In genomic region chr18:79019876-79020275, GRCh38 we compare ENCODE assay signal across 35 cellular contexts. TPM values are rescaled to one million over a fixed set of nuclear protein-coding genes. Genes with fewer than 3 reads are reported as not detected.
"Had no signal": no experiment of that assay in that cellular context is flagged by ENCODE, and none has a peak within 500 bp of the region (broad histone marks: within the 10 kb centered on the region; RNA-seq: fewer than 3 reads in every experiment).

No MANE protein-coding gene starts in this region.

- H3K27ac ChIP-seq: adrenal gland, body of pancreas, brain microvascular endothelial cell, breast epithelium, VCaP had no signal

- H3K4me3 ChIP-seq: adrenal gland, body of pancreas, breast epithelium had no signal

- H3K9me3 Mint-ChIP-seq: activated B cell treated with CpG ODN at 0.5 μM for 24 hours; activated CD4-positive, alpha-beta memory T cell treated with anti-CD3 and anti-CD28 coated beads for 36 hours; activated CD8-positive, alpha-beta T cell treated with anti-CD3 and anti-CD28 coated beads for 36 hours; activated naive CD4-positive, alpha-beta T cell treated with anti-CD3 and anti-CD28 coated beads, Interleukin-2, amount 50 U/mL, for 72 hours; activated naive CD8-positive, alpha-beta T cell treated with anti-CD3 and anti-CD28 coated beads for 36 hours; activated T-cell treated with anti-CD3 and anti-CD28 coated beads, Interleukin-2, amount 50 U/mL, for 4 hours; activated T-cell treated with anti-CD3 and anti-CD28 coated beads, Interleukin-2, amount 50 U/mL, for 72 hours; activated T-helper 1 cell treated with anti-CD3 and anti-CD28 coated beads, Interleukin-12 subunit alpha, Interleukin-12 subunit beta, Interleukin-2, Interleukin-4 antibody, amounts not matched to agents 30 ng/mL and 10 ng/mL and 1 ng/mL, durations not matched to agents 14 hours and 24 hours and 36 hours; activated T-helper 17 cell treated with anti-CD3 and anti-CD28 coated beads, Interleukin-2, amount 50 U/mL, for 72 hours; T-helper 1 cell treated with Interleukin-12 subunit alpha and Interleukin-12 subunit beta and Interleukin-4 antibody, amounts not matched to agents 30 μg/mL and 1 μg/mL, for 36 hours; T-helper 2 cell treated with Interferon-gamma antibody and Interleukin-4, amounts not matched to agents 5 μg/mL and 100 μg/mL, for 36 hours had no signal

- DNase-seq: activated B cell treated with CpG ODN at 0.5 μM for 24 hours; activated CD4-positive, alpha-beta memory T cell treated with anti-CD3 and anti-CD28 coated beads for 36 hours; activated CD4-positive, alpha-beta T cell treated with anti-CD3 and anti-CD28 coated beads for 36 hours; activated CD4-positive, alpha-beta T cell treated with anti-CD3 and anti-CD28 coated beads for 48 hours; activated CD4-positive, alpha-beta T cell treated with anti-CD3 and anti-CD28 coated beads, Interleukin-2, amount 50 U/mL, for 1 hour; activated CD4-positive, alpha-beta T cell treated with anti-CD3 and anti-CD28 coated beads, Interleukin-2, amount 50 U/mL, for 4 hours; activated CD4-positive, CD25-positive, alpha-beta regulatory T cell treated with anti-CD3 and anti-CD28 coated beads, Interleukin-2, amount 50 U/mL, for 72 hours; activated CD8-positive, alpha-beta memory T cell treated with anti-CD3 and anti-CD28 coated beads, Interleukin-2, amount 50 U/mL, for 4 hours; activated CD8-positive, alpha-beta T cell treated with anti-CD3 and anti-CD28 coated beads for 36 hours; activated effector memory CD4-positive, alpha-beta T cell treated with anti-CD3 and anti-CD28 coated beads, Interleukin-2, amount 50 U/mL, for 16 hours; activated gamma-delta T cell treated with Interleukin-2 at 50 U/mL for 16 hours; activated naive CD4-positive, alpha-beta T cell; activated naive CD4-positive, alpha-beta T cell treated with anti-CD3 and anti-CD28 coated beads for 36 hours; activated naive CD4-positive, alpha-beta T cell treated with anti-CD3 and anti-CD28 coated beads, Interleukin-2, amount 50 U/mL, for 16 hours; activated naive CD8-positive, alpha-beta T cell treated with anti-CD3 and anti-CD28 coated beads for 36 hours; activated T-cell treated with anti-CD3 and anti-CD28 coated beads for 4 hours; activated T-cell treated with anti-CD3 and anti-CD28 coated beads, Interleukin-2, amount 50 U/mL, for 1 hour; activated T-cell treated with anti-CD3 and anti-CD28 coated beads, Interleukin-2, amount 50 U/mL, for 4 hours; activated T-cell treated with anti-CD3 and anti-CD28 coated beads, Interleukin-2, amount 50 U/mL, for 72 hours; adrenal gland; amniotic stem cell; aorta; body of pancreas; brain microvascular endothelial cell; central memory CD4-positive, alpha-beta T cell; T-helper 1 cell; T-helper 2 cell; T-helper 9 cell had no signal

- H3K4me1 Mint-ChIP-seq: activated B cell treated with CpG ODN at 0.5 μM for 24 hours; activated CD4-positive, alpha-beta T cell treated with anti-CD3 and anti-CD28 coated beads for 36 hours; activated naive CD8-positive, alpha-beta T cell treated with anti-CD3 and anti-CD28 coated beads for 36 hours; activated T-helper 17 cell treated with anti-CD3 and anti-CD28 coated beads, Interleukin-2, amount 50 U/mL, for 72 hours had no signal

- H3K36me3 ChIP-seq: adrenal gland, brain microvascular endothelial cell, breast epithelium had no signal

- H3K27ac Mint-ChIP-seq: activated B cell treated with CpG ODN at 0.5 μM for 24 hours; activated CD4-positive, alpha-beta memory T cell treated with anti-CD3 and anti-CD28 coated beads for 36 hours; activated CD4-positive, alpha-beta T cell treated with anti-CD3 and anti-CD28 coated beads for 36 hours; activated CD8-positive, alpha-beta T cell treated with anti-CD3 and anti-CD28 coated beads for 36 hours; activated naive CD4-positive, alpha-beta T cell treated with anti-CD3 and anti-CD28 coated beads for 36 hours; activated naive CD4-positive, alpha-beta T cell treated with anti-CD3 and anti-CD28 coated beads, Interleukin-2, amount 50 U/mL, for 72 hours; activated naive CD8-positive, alpha-beta T cell treated with anti-CD3 and anti-CD28 coated beads for 36 hours; activated T-cell treated with anti-CD3 and anti-CD28 coated beads, Interleukin-2, amount 50 U/mL, for 72 hours; activated T-helper 1 cell treated with anti-CD3 and anti-CD28 coated beads, Interleukin-12 subunit alpha, Interleukin-12 subunit beta, Interleukin-2, Interleukin-4 antibody, amounts not matched to agents 30 ng/mL and 10 ng/mL and 1 ng/mL, durations not matched to agents 14 hours and 24 hours and 36 hours; activated T-helper 17 cell treated with anti-CD3 and anti-CD28 coated beads, Interleukin-2, amount 50 U/mL, for 72 hours; T-helper 1 cell treated with Interleukin-12 subunit alpha and Interleukin-12 subunit beta and Interleukin-4 antibody, amounts not matched to agents 30 μg/mL and 1 μg/mL, for 36 hours; T-helper 2 cell treated with Interferon-gamma antibody and Interleukin-4, amounts not matched to agents 5 μg/mL and 100 μg/mL, for 36 hours had no signal

- H3K4me1 ChIP-seq: adrenal gland, body of pancreas, breast epithelium had no signal

- H3K9me3 ChIP-seq: adrenal gland had no signal

- H3K4me3 Mint-ChIP-seq: activated B cell treated with CpG ODN at 0.5 μM for 24 hours; activated CD4-positive, alpha-beta memory T cell treated with anti-CD3 and anti-CD28 coated beads for 36 hours; activated CD4-positive, alpha-beta T cell treated with anti-CD3 and anti-CD28 coated beads for 36 hours; activated CD8-positive, alpha-beta T cell treated with anti-CD3 and anti-CD28 coated beads for 36 hours; activated naive CD4-positive, alpha-beta T cell treated with anti-CD3 and anti-CD28 coated beads for 36 hours; activated naive CD8-positive, alpha-beta T cell treated with anti-CD3 and anti-CD28 coated beads for 36 hours; activated T-cell treated with anti-CD3 and anti-CD28 coated beads, Interleukin-2, amount 50 U/mL, for 4 hours; activated T-cell treated with anti-CD3 and anti-CD28 coated beads, Interleukin-2, amount 50 U/mL, for 72 hours; activated T-helper 1 cell treated with anti-CD3 and anti-CD28 coated beads, Interleukin-12 subunit alpha, Interleukin-12 subunit beta, Interleukin-2, Interleukin-4 antibody, amounts not matched to agents 30 ng/mL and 10 ng/mL and 1 ng/mL, durations not matched to agents 14 hours and 24 hours and 36 hours; activated T-helper 17 cell treated with anti-CD3 and anti-CD28 coated beads, Interleukin-2, amount 50 U/mL, for 72 hours; T-helper 1 cell treated with Interleukin-12 subunit alpha and Interleukin-12 subunit beta and Interleukin-4 antibody, amounts not matched to agents 30 μg/mL and 1 μg/mL, for 36 hours; T-helper 2 cell treated with Interferon-gamma antibody and Interleukin-4, amounts not matched to agents 5 μg/mL and 100 μg/mL, for 36 hours had no signal

- ATAC-seq: activated CD4-positive, alpha-beta T cell treated with anti-CD3 and anti-CD28 coated beads for 36 hours; activated CD8-positive, alpha-beta T cell treated with anti-CD3 and anti-CD28 coated beads for 36 hours; activated naive CD4-positive, alpha-beta T cell treated with anti-CD3 and anti-CD28 coated beads, Interleukin-2, amount 50 U/mL, for 72 hours; activated T-cell treated with anti-CD3 and anti-CD28 coated beads, Interleukin-2, amount 50 U/mL, for 4 hours; activated T-cell treated with anti-CD3 and anti-CD28 coated beads, Interleukin-2, amount 50 U/mL, for 72 hours; activated T-helper 17 cell treated with anti-CD3 and anti-CD28 coated beads, Interleukin-2, amount 50 U/mL, for 72 hours; body of pancreas had no signal

- H3K36me3 Mint-ChIP-seq: activated CD4-positive, alpha-beta memory T cell treated with anti-CD3 and anti-CD28 coated beads for 36 hours; activated naive CD8-positive, alpha-beta T cell treated with anti-CD3 and anti-CD28 coated beads for 36 hours had no signal

- H3K27me3 ChIP-seq: adrenal gland, body of pancreas, brain microvascular endothelial cell had no signal

RNA-seq across cellular contexts. Expression of gene SALL3, which starts 40.3 kb away (rescaled TPM):
- total RNA-seq: activated B cell treated with CpG ODN at 0.5 μM for 24 hours; activated CD4-positive, alpha-beta memory T cell treated with anti-CD3 and anti-CD28 coated beads for 36 hours; activated CD4-positive, alpha-beta T cell treated with anti-CD3 and anti-CD28 coated beads for 36 hours; activated CD8-positive, alpha-beta T cell treated with anti-CD3 and anti-CD28 coated beads for 36 hours; activated naive CD4-positive, alpha-beta T cell treated with anti-CD3 and anti-CD28 coated beads for 36 hours; activated naive CD4-positive, alpha-beta T cell treated with anti-CD3 and anti-CD28 coated beads, Interleukin-2, amount 50 U/mL, for 72 hours; activated naive CD8-positive, alpha-beta T cell treated with anti-CD3 and anti-CD28 coated beads for 36 hours; activated T-cell treated with anti-CD3 and anti-CD28 coated beads, Interleukin-2, amount 50 U/mL, for 4 hours; activated T-cell treated with anti-CD3 and anti-CD28 coated beads, Interleukin-2, amount 50 U/mL, for 72 hours; activated T-helper 1 cell treated with anti-CD3 and anti-CD28 coated beads, Interleukin-12 subunit alpha, Interleukin-12 subunit beta, Interleukin-2, Interleukin-4 antibody, amounts not matched to agents 30 ng/mL and 10 ng/mL and 1 ng/mL, durations not matched to agents 14 hours and 24 hours and 36 hours; activated T-helper 17 cell treated with anti-CD3 and anti-CD28 coated beads, Interleukin-2, amount 50 U/mL, for 72 hours; body of pancreas; breast epithelium had no signal
- polyA plus RNA-seq: adrenal gland, aorta had no signal
